27 cellular contexts compared by ENCODE assay signal in the genomic region with DNA sequence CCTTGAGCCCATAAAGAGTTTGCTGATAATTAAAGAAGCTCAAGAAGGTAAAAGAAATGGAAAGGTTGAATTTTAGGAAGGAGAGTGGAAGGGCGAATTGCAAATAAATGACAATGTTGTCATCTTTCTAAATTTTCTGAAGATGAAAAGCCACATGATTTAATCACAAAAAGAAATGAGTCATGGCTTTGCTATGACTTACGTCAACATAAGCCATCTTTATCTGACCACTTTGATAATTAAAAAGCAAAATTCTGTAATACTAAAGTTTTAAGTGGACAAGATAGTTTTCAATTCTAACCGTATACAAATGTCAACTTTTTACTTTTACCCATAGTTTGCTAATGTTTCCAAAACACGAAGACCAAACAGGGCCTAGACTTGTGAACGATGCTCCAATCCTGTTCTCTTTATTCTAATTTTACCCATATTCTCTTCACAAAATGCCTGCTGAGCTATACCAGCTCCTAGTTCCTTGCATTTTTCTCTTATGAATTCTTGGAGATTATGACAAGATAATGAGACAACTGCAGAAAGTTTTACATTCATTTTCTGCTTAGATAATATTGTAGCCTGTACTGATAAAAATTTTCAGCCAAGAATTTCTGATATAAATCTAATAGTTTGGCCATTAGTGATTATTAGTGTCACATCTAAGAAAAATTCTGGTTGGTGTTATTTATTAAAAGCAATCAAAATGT. TPM values are rescaled to one million over a fixed set of nuclear protein-coding genes. Genes with fewer than 3 reads are reported as not detected.
DNase-seq lines count a peak whose midpoint lies in the region; TF ChIP-seq lines count a peak whose summit lies in the region.
"Had no signal": no experiment of that assay in that cellular context is flagged by ENCODE, and none has a peak within 500 bp of the region (broad histone marks: within the 10 kb centered on the region; RNA-seq: fewer than 3 reads in every experiment).

No MANE protein-coding gene starts in this region.

- H3K9me3 ChIP-seq in osteoblast (ENCODE audit: low read depth, low read length) = peaks cover 5% of the 10 kb centered on the region
- H3K9me3 ChIP-seq: esophagus squamous epithelium, HAP-1, neutrophil, psoas muscle had no signal

- no peak for TF ChIP-seq CTCF in cardiac fibroblast (IDR thresholded peaks at IDR 0.05; ENCODE audit: low read depth, low read length)
- no peak for TF ChIP-seq CTCF in osteoblast (IDR thresholded peaks at IDR 0.05; ENCODE audit: extremely low read depth, low read depth, low read length)

- H3K27me3 ChIP-seq in osteoblast (ENCODE audit: insufficient read depth, low read length) = no peaks in the 10 kb centered on the region
- H3K27me3 ChIP-seq: body of pancreas, esophagus squamous epithelium, neutrophil had no signal

- H3K4me3 ChIP-seq in cardiac fibroblast (replicated peaks in 1 of 2; ENCODE audit: low read depth in 2 of 2, low read length in 2 of 2) (no peak overlapping the region), osteoblast (ENCODE audit: insufficient read depth, low read length) (no peak overlapping the region)
- H3K4me3 ChIP-seq: body of pancreas, esophagus squamous epithelium, HAP-1, psoas muscle had no signal

- H3K36me3 ChIP-seq in osteoblast (ENCODE audit: insufficient read depth, low read length) = no peaks in the 10 kb centered on the region
- H3K36me3 ChIP-seq: esophagus squamous epithelium, HAP-1, neutrophil had no signal

- DNase-seq in EL = peak; percentile 76
- DNase-seq in OCI-M1 (lab: John Stamatoyannopoulos, UW) = peak; percentile 19
- peak; percentile 20 to 71 for DNase-seq in cardiac fibroblast (ENCODE audit: low read depth in 2 of 2)
- DNase-seq in osteoblast (ENCODE audit: insufficient read length, low spot score, missing footprints) = peak; percentile 55
- no peak for DNase-seq in activated effector memory CD4-positive, alpha-beta T cell treated with Interleukin-2 at 50 U/mL for 16 hours
- DNase-seq in globus pallidus (ENCODE audit: low spot score) = no peak
- DNase-seq in kidney tubule cell (ENCODE audit: low spot score) = no peak
- no peak for DNase-seq in activated gamma-delta T cell treated with Interleukin-2 at 50 U/mL for 16 hours
- DNase-seq: activated B cell treated with CpG ODN at 0.5 μM for 24 hours; activated CD4-positive, alpha-beta T cell treated with anti-CD3 and anti-CD28 coated beads, Interleukin-2, amount 50 U/mL, for 1 hour; activated naive CD4-positive, alpha-beta T cell; activated naive CD8-positive, alpha-beta T cell treated with anti-CD3 and anti-CD28 coated beads, Interleukin-2, amount 50 U/mL, for 24 hours; activated T-cell treated with anti-CD3 and anti-CD28 coated beads, Interleukin-2, amount 50 U/mL, for 48 hours; body of pancreas; CD8-positive, alpha-beta memory T cell; cerebellar nuclear complex; DMS 273 treated with DMSO at 0.1 percent for 48 hours; esophagus squamous epithelium; glutamatergic neuron; naive thymus-derived CD4-positive, alpha-beta T cell; NCI-H446 treated with DMSO at 0.1 percent for 48 hours; NCI-H774; psoas muscle; stimulated activated CD4-positive, alpha-beta T cell treated with anti-CD3 and anti-CD28 coated beads, Interleukin-4, amount 100 ng/mL, for 1 hour; T-helper 1 cell had no signal

- H3K27ac ChIP-seq in osteoblast (ENCODE audit: low read depth, low read length) = peak overlapping the region; percentile 97
- H3K27ac ChIP-seq: body of pancreas, esophagus squamous epithelium, neutrophil, psoas muscle had no signal

- peaks cover 27% of the 10 kb centered on the region for H3K4me1 ChIP-seq in osteoblast (ENCODE audit: insufficient read depth, low read length)
- H3K4me1 ChIP-seq: body of pancreas, esophagus squamous epithelium, HAP-1, psoas muscle had no signal

- peak overlapping the region; percentile 28 for H3K4me2 ChIP-seq in osteoblast (ENCODE audit: insufficient read depth, low read length)

- peak overlapping the region; percentile 42 for H2AFZ ChIP-seq in osteoblast (ENCODE audit: low read length)

- no peaks in the 10 kb centered on the region for H4K20me1 ChIP-seq in osteoblast (ENCODE audit: insufficient read depth, low read length)

- no peaks in the 10 kb centered on the region for H3K79me2 ChIP-seq in osteoblast (ENCODE audit: insufficient read depth, low read length)

RNA-seq across cellular contexts. Expression of a gene that starts 21.8 kb away (rescaled TPM):
- total RNA-seq in osteoblast = 59.2 and 80.0 TPM in 2 replicates
- total RNA-seq: activated B cell treated with CpG ODN at 0.5 μM for 24 hours had no signal

Comparison
In these comparisons a context has a peak if more than half of its experiments do, and no peak if none do; other contexts are left out.
1. DNase-seq: peak in EL (single experiment), OCI-M1 (single experiment), cardiac fibroblast (2 of 2) and osteoblast (single experiment); none in activated effector memory CD4-positive, alpha-beta T cell treated with Interleukin-2 at 50 U/mL for 16 hours (single experiment), globus pallidus (single experiment), kidney tubule cell (single experiment) and activated gamma-delta T cell treated with Interleukin-2 at 50 U/mL for 16 hours (single experiment).